Comparison of ENCODE assay signal across 1 cellular context in the genomic region with DNA sequence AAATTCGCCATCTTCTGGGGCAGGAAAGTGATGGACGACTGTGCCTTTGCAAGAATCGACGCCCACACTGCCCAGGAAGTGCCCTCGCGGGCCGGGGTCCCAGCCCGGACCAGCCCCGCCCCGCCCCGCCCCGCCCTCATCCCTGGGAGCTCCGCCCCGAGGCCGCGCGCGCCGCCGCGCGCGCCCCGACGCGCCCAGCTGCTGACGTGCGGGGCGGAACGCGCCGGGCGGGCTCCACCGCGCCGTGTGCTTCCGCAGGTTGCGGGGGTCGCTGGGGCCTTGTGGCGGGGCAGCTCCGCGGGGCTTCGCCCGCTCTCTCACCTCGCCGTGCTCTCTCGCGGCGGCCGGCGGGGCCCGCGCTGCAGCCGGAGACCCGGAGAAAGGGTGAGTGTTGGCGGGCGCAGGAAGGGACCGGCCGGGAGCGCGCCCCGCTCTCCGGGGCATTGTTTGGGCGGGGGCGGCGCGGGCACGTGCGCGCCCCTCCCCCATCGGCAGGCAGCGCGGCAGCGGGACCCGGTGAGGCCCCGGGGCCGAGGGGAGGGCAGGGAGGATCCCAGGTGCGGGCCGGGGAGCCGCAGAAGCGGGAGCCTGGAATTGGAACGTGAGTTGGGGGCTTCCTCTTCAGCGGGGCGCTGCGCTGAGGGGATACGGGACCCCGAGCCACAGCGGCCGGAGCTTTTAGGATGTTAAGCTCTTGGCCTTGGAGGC.
TF ChIP-seq lines count a peak whose summit lies in the region.

A gene (plus strand): TSS at position 188 of the 708 bp plus-strand sequence. CDS start 17,366 bp downstream, outside the sequence.

TF ChIP-seq in K562, 482 proteins besides CTCF, POLR2A, EP300 and RAD21 (continued from another document and continues in another):
- TF ChIP-seq, protein P1, sequence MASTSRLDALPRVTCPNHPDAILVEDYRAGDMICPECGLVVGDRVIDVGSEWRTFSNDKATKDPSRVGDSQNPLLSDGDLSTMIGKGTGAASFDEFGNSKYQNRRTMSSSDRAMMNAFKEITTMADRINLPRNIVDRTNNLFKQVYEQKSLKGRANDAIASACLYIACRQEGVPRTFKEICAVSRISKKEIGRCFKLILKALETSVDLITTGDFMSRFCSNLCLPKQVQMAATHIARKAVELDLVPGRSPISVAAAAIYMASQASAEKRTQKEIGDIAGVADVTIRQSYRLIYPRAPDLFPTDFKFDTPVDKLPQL (IDR thresholded peaks at IDR 0.05; ENCODE audit: extremely low read depth, insufficient read length), result no peak
- TF ChIP-seq, protein P2, sequence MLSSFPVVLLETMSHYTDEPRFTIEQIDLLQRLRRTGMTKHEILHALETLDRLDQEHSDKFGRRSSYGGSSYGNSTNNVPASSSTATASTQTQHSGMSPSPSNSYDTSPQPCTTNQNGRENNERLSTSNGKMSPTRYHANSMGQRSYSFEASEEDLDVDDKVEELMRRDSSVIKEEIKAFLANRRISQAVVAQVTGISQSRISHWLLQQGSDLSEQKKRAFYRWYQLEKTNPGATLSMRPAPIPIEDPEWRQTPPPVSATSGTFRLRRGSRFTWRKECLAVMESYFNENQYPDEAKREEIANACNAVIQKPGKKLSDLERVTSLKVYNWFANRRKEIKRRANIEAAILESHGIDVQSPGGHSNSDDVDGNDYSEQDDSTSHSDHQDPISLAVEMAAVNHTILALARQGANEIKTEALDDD (IDR thresholded peaks at IDR 0.05), result no peak
- no peak for TF ChIP-seq JUND (IDR thresholded peaks at IDR 0.05; ENCODE audit: borderline replicate concordance, low read depth, low read length)
- no peak for TF ChIP-seq JUND (tag; IDR thresholded peaks at IDR 0.05; ENCODE audit: borderline replicate concordance, low read depth, low read length)
- TF ChIP-seq, protein P3, sequence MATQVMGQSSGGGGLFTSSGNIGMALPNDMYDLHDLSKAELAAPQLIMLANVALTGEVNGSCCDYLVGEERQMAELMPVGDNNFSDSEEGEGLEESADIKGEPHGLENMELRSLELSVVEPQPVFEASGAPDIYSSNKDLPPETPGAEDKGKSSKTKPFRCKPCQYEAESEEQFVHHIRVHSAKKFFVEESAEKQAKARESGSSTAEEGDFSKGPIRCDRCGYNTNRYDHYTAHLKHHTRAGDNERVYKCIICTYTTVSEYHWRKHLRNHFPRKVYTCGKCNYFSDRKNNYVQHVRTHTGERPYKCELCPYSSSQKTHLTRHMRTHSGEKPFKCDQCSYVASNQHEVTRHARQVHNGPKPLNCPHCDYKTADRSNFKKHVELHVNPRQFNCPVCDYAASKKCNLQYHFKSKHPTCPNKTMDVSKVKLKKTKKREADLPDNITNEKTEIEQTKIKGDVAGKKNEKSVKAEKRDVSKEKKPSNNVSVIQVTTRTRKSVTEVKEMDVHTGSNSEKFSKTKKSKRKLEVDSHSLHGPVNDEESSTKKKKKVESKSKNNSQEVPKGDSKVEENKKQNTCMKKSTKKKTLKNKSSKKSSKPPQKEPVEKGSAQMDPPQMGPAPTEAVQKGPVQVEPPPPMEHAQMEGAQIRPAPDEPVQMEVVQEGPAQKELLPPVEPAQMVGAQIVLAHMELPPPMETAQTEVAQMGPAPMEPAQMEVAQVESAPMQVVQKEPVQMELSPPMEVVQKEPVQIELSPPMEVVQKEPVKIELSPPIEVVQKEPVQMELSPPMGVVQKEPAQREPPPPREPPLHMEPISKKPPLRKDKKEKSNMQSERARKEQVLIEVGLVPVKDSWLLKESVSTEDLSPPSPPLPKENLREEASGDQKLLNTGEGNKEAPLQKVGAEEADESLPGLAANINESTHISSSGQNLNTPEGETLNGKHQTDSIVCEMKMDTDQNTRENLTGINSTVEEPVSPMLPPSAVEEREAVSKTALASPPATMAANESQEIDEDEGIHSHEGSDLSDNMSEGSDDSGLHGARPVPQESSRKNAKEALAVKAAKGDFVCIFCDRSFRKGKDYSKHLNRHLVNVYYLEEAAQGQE (CRISPR knock-in tag; IDR thresholded peaks at IDR 0.05; ENCODE audit: low read depth), result peak; percentile 50; the same call in 1 of the 2 replicates
- no peak for TF ChIP-seq SREBF2 (CRISPR knock-in tag; IDR thresholded peaks at IDR 0.05)
- TF ChIP-seq, protein P4, sequence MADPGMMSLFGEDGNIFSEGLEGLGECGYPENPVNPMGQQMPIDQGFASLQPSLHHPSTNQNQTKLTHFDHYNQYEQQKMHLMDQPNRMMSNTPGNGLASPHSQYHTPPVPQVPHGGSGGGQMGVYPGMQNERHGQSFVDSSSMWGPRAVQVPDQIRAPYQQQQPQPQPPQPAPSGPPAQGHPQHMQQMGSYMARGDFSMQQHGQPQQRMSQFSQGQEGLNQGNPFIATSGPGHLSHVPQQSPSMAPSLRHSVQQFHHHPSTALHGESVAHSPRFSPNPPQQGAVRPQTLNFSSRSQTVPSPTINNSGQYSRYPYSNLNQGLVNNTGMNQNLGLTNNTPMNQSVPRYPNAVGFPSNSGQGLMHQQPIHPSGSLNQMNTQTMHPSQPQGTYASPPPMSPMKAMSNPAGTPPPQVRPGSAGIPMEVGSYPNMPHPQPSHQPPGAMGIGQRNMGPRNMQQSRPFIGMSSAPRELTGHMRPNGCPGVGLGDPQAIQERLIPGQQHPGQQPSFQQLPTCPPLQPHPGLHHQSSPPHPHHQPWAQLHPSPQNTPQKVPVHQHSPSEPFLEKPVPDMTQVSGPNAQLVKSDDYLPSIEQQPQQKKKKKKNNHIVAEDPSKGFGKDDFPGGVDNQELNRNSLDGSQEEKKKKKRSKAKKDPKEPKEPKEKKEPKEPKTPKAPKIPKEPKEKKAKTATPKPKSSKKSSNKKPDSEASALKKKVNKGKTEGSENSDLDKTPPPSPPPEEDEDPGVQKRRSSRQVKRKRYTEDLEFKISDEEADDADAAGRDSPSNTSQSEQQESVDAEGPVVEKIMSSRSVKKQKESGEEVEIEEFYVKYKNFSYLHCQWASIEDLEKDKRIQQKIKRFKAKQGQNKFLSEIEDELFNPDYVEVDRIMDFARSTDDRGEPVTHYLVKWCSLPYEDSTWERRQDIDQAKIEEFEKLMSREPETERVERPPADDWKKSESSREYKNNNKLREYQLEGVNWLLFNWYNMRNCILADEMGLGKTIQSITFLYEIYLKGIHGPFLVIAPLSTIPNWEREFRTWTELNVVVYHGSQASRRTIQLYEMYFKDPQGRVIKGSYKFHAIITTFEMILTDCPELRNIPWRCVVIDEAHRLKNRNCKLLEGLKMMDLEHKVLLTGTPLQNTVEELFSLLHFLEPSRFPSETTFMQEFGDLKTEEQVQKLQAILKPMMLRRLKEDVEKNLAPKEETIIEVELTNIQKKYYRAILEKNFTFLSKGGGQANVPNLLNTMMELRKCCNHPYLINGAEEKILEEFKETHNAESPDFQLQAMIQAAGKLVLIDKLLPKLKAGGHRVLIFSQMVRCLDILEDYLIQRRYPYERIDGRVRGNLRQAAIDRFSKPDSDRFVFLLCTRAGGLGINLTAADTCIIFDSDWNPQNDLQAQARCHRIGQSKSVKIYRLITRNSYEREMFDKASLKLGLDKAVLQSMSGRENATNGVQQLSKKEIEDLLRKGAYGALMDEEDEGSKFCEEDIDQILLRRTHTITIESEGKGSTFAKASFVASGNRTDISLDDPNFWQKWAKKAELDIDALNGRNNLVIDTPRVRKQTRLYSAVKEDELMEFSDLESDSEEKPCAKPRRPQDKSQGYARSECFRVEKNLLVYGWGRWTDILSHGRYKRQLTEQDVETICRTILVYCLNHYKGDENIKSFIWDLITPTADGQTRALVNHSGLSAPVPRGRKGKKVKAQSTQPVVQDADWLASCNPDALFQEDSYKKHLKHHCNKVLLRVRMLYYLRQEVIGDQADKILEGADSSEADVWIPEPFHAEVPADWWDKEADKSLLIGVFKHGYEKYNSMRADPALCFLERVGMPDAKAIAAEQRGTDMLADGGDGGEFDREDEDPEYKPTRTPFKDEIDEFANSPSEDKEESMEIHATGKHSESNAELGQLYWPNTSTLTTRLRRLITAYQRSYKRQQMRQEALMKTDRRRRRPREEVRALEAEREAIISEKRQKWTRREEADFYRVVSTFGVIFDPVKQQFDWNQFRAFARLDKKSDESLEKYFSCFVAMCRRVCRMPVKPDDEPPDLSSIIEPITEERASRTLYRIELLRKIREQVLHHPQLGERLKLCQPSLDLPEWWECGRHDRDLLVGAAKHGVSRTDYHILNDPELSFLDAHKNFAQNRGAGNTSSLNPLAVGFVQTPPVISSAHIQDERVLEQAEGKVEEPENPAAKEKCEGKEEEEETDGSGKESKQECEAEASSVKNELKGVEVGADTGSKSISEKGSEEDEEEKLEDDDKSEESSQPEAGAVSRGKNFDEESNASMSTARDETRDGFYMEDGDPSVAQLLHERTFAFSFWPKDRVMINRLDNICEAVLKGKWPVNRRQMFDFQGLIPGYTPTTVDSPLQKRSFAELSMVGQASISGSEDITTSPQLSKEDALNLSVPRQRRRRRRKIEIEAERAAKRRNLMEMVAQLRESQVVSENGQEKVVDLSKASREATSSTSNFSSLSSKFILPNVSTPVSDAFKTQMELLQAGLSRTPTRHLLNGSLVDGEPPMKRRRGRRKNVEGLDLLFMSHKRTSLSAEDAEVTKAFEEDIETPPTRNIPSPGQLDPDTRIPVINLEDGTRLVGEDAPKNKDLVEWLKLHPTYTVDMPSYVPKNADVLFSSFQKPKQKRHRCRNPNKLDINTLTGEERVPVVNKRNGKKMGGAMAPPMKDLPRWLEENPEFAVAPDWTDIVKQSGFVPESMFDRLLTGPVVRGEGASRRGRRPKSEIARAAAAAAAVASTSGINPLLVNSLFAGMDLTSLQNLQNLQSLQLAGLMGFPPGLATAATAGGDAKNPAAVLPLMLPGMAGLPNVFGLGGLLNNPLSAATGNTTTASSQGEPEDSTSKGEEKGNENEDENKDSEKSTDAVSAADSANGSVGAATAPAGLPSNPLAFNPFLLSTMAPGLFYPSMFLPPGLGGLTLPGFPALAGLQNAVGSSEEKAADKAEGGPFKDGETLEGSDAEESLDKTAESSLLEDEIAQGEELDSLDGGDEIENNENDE (IDR thresholded peaks at IDR 0.05; ENCODE audit: low read depth, low read length), result no peak
- TF ChIP-seq, protein P5, sequence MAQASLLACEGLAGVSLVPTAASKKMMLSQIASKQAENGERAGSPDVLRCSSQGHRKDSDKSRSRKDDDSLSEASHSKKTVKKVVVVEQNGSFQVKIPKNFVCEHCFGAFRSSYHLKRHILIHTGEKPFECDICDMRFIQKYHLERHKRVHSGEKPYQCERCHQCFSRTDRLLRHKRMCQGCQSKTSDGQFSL (CRISPR knock-in tag; IDR thresholded peaks at IDR 0.05), result peak; percentile 76
- TF ChIP-seq, protein P5 (tag; IDR thresholded peaks at IDR 0.05), result no peak
- TF ChIP-seq HNRNPUL1 (IDR thresholded peaks at IDR 0.05; ENCODE audit: low read length), result no peak
- TF ChIP-seq XRCC5 (IDR thresholded peaks at IDR 0.05; ENCODE audit: low read depth, low read length), result no peak
- TF ChIP-seq DPF2 (IDR thresholded peaks at IDR 0.05), result no peak
- TF ChIP-seq, protein P6, sequence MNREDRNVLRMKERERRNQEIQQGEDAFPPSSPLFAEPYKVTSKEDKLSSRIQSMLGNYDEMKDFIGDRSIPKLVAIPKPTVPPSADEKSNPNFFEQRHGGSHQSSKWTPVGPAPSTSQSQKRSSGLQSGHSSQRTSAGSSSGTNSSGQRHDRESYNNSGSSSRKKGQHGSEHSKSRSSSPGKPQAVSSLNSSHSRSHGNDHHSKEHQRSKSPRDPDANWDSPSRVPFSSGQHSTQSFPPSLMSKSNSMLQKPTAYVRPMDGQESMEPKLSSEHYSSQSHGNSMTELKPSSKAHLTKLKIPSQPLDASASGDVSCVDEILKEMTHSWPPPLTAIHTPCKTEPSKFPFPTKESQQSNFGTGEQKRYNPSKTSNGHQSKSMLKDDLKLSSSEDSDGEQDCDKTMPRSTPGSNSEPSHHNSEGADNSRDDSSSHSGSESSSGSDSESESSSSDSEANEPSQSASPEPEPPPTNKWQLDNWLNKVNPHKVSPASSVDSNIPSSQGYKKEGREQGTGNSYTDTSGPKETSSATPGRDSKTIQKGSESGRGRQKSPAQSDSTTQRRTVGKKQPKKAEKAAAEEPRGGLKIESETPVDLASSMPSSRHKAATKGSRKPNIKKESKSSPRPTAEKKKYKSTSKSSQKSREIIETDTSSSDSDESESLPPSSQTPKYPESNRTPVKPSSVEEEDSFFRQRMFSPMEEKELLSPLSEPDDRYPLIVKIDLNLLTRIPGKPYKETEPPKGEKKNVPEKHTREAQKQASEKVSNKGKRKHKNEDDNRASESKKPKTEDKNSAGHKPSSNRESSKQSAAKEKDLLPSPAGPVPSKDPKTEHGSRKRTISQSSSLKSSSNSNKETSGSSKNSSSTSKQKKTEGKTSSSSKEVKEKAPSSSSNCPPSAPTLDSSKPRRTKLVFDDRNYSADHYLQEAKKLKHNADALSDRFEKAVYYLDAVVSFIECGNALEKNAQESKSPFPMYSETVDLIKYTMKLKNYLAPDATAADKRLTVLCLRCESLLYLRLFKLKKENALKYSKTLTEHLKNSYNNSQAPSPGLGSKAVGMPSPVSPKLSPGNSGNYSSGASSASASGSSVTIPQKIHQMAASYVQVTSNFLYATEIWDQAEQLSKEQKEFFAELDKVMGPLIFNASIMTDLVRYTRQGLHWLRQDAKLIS (CRISPR knock-in tag; IDR thresholded peaks at IDR 0.05), result no peak
- TF ChIP-seq ZNF79 (CRISPR knock-in tag; IDR thresholded peaks at IDR 0.05; ENCODE audit: low read depth), result no peak
- TF ChIP-seq E2F3 (CRISPR knock-in tag; IDR thresholded peaks at IDR 0.05), result 0 out of 2 replicates have a peak, but pooled peaks have one; percentile 31
- no peak for TF ChIP-seq ZSCAN32 (CRISPR knock-in tag; IDR thresholded peaks at IDR 0.05)
- TF ChIP-seq NR2C1 (IDR thresholded peaks at IDR 0.05), result no peak
- no peak for TF ChIP-seq NR2C1 (tag; IDR thresholded peaks at IDR 0.05)
- TF ChIP-seq U2AF2 (optimal IDR thresholded peaks at IDR 0.05; ENCODE audit: low read depth, low read length), result no peak
- TF ChIP-seq, protein P7, sequence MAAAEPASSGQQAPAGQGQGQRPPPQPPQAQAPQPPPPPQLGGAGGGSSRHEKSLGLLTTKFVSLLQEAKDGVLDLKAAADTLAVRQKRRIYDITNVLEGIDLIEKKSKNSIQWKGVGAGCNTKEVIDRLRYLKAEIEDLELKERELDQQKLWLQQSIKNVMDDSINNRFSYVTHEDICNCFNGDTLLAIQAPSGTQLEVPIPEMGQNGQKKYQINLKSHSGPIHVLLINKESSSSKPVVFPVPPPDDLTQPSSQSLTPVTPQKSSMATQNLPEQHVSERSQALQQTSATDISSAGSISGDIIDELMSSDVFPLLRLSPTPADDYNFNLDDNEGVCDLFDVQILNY (CRISPR knock-in tag; IDR thresholded peaks at IDR 0.05), result no peak
- TF ChIP-seq POLR2H (tag; IDR thresholded peaks at IDR 0.05; ENCODE audit: low read depth), result no peak
- TF ChIP-seq ZKSCAN8 (CRISPR knock-in tag; IDR thresholded peaks at IDR 0.05), result no peak
- TF ChIP-seq ZNF561 (CRISPR knock-in tag; conservative IDR thresholded peaks at IDR 0.05), result no peak
- no peak for TF ChIP-seq ETV6 (IDR thresholded peaks at IDR 0.05; ENCODE audit: borderline replicate concordance in 1 of 2, low read depth in 2 of 2, low read length in 1 of 2)
- TF ChIP-seq ETV6 (CRISPR knock-in tag; IDR thresholded peaks at IDR 0.05; ENCODE audit: borderline replicate concordance), result peak; percentile 34; the same call in 1 of the 2 replicates
- no peak for TF ChIP-seq ZNF146 (CRISPR knock-in tag; IDR thresholded peaks at IDR 0.05; ENCODE audit: unreplicated experiment)
- peak; percentile 75 for TF ChIP-seq MYC (IDR thresholded peaks at IDR 0.05; ENCODE audit: low read depth, low read length)
- TF ChIP-seq MYC (CRISPR knock-in tag; IDR thresholded peaks at IDR 0.05; ENCODE audit: borderline replicate concordance, low read depth), result no peak
- TF ChIP-seq ZNF316 (IDR thresholded peaks at IDR 0.05), result no peak
- TF ChIP-seq, protein P8, sequence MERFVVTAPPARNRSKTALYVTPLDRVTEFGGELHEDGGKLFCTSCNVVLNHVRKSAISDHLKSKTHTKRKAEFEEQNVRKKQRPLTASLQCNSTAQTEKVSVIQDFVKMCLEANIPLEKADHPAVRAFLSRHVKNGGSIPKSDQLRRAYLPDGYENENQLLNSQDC (CRISPR knock-in tag; IDR thresholded peaks at IDR 0.05), result no peak
